ENCODE assay signal across 2 cellular contexts in the genomic region with DNA sequence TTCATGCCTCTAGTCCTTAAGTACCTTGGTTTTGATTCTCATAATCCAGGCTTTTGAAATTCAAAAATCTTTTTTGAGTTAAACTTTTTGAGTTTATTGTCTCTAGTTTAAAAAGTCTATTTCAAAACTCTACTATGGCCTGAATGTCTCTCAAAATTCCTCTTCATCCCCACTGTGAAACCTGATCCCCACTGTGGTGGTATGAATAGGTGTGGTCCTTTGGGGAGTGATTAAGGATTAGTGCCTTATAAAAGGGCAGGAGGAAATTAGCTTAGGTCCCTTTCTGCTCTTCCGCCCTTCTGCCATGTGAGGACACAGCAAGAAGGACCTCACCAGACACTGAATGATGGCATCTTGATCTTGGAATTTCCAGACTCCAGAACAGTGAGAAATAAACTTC.
TF ChIP-seq lines count a peak whose summit lies in the region.

No MANE protein-coding gene starts in this region.

TF ChIP-seq in HEK293, 187 proteins besides CTCF, POLR2A, EP300 and RAD21 (continued from another document):
- TF ChIP-seq KLF1 (tag by site-specific recombination; IDR thresholded peaks at IDR 0.05) (peak; percentile 55; the same call in 1 of the 2 replicates), ZNF202 (tag by site-specific recombination; IDR thresholded peaks at IDR 0.05; ENCODE audit: borderline replicate concordance) (no peak), MZF1 (tag by site-specific recombination; IDR thresholded peaks at IDR 0.05; ENCODE audit: borderline replicate concordance) (peak; percentile 85; the same call in 1 of the 2 replicates)
- TF ChIP-seq, protein P1, sequence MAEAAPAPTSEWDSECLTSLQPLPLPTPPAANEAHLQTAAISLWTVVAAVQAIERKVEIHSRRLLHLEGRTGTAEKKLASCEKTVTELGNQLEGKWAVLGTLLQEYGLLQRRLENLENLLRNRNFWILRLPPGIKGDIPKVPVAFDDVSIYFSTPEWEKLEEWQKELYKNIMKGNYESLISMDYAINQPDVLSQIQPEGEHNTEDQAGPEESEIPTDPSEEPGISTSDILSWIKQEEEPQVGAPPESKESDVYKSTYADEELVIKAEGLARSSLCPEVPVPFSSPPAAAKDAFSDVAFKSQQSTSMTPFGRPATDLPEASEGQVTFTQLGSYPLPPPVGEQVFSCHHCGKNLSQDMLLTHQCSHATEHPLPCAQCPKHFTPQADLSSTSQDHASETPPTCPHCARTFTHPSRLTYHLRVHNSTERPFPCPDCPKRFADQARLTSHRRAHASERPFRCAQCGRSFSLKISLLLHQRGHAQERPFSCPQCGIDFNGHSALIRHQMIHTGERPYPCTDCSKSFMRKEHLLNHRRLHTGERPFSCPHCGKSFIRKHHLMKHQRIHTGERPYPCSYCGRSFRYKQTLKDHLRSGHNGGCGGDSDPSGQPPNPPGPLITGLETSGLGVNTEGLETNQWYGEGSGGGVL (tag by site-specific recombination; IDR thresholded peaks at IDR 0.05): no peak

TF ChIP-seq in H1, 55 proteins besides CTCF, POLR2A, EP300 and RAD21 (continued from another document):
- TF ChIP-seq RXRA (IDR thresholded peaks at IDR 0.05; ENCODE audit: insufficient read depth, low read depth, low read length) (no peak), KDM4A (IDR thresholded peaks at IDR 0.05; ENCODE audit: low read depth, low read length, severe bottlenecking) (no peak), TAF1 (IDR thresholded peaks at IDR 0.05; ENCODE audit: low read depth, low read length) (no peak), RBBP5 (IDR thresholded peaks at IDR 0.05; ENCODE audit: borderline replicate concordance, low read depth, low read length) (no peak), POU5F1 (IDR thresholded peaks at IDR 0.05; ENCODE audit: low read depth, low read length) (no peak)
- TF ChIP-seq, protein P2, sequence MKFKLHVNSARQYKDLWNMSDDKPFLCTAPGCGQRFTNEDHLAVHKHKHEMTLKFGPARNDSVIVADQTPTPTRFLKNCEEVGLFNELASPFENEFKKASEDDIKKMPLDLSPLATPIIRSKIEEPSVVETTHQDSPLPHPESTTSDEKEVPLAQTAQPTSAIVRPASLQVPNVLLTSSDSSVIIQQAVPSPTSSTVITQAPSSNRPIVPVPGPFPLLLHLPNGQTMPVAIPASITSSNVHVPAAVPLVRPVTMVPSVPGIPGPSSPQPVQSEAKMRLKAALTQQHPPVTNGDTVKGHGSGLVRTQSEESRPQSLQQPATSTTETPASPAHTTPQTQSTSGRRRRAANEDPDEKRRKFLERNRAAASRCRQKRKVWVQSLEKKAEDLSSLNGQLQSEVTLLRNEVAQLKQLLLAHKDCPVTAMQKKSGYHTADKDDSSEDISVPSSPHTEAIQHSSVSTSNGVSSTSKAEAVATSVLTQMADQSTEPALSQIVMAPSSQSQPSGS (IDR thresholded peaks at IDR 0.05; ENCODE audit: low read length): no peak
- TF ChIP-seq, protein P3, sequence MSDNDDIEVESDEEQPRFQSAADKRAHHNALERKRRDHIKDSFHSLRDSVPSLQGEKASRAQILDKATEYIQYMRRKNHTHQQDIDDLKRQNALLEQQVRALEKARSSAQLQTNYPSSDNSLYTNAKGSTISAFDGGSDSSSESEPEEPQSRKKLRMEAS (IDR thresholded peaks at IDR 0.05): no peak
- TF ChIP-seq, protein P4, sequence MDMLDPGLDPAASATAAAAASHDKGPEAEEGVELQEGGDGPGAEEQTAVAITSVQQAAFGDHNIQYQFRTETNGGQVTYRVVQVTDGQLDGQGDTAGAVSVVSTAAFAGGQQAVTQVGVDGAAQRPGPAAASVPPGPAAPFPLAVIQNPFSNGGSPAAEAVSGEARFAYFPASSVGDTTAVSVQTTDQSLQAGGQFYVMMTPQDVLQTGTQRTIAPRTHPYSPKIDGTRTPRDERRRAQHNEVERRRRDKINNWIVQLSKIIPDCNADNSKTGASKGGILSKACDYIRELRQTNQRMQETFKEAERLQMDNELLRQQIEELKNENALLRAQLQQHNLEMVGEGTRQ (IDR thresholded peaks at IDR 0.05; ENCODE audit: low read length): no peak
